In the genomic region with DNA sequence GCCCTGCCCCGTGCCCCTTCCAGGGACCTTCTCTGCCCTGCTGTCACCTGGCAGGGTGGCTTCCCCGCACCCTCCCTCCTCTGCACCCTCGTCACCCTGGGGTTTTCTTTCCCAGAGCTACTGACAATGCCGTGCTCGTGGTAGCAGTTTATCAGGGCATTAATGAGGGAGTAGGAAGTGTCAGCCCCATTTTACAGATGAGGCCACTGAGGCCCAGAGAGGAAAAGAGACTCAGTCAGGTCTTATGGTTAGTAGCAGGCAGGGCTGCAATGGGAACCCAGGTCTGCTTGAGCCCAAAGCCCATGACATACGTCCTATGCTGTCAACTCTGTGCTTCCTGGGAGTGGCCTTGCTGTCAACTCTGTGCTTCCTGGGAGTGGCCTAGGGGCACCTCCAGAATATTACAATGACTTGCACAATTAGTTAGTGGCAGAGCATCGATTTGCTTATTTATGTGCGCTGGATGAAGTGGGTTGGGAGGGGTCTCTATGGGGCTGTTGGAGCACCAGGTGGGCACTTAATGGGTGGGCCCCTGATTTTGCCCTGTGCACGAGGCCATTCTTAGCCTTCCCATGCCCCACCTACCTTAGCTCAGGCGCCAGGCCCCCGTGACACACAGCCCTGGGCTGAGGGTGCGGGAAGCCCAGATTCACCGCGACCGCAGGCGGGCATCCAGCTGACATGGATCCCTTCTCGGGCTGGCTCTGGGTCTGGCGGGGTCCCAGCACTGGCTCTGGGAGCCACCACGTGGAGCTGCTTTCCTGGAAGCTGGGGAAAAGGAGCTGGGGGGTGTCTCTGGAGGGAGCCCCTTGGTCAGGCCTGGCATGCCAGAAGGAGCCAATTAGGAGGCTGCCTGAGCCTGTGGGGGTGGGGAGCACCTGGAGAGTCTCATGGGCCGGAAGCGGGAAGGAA, we compare ENCODE assay signal across 1 cellular context.
TF ChIP-seq lines count a peak whose summit lies in the region.

No MANE protein-coding gene starts in this region.

TF ChIP-seq in HCT116, 20 proteins besides CTCF, POLR2A, EP300 and RAD21:
- TF ChIP-seq, protein P1, sequence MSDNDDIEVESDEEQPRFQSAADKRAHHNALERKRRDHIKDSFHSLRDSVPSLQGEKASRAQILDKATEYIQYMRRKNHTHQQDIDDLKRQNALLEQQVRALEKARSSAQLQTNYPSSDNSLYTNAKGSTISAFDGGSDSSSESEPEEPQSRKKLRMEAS (IDR thresholded peaks at IDR 0.05) = no peak
- TF ChIP-seq TCF7L2 (IDR thresholded peaks at IDR 0.05; ENCODE audit: borderline replicate concordance, extremely low read depth, insufficient read depth, insufficient read length) (no peak), CEBPB (IDR thresholded peaks at IDR 0.05; ENCODE audit: low read depth) (no peak), EZH2 (IDR thresholded peaks at IDR 0.05) (no peak), SRF (IDR thresholded peaks at IDR 0.05; ENCODE audit: low read depth) (no peak), YY1 (IDR thresholded peaks at IDR 0.05; ENCODE audit: extremely low read depth, insufficient replicate concordance, low read depth, low read length) (no peak), CBX3 (IDR thresholded peaks at IDR 0.05; ENCODE audit: low read depth) (no peak), EZH2phosphoT487 (IDR thresholded peaks at IDR 0.05; ENCODE audit: borderline replicate concordance) (no peak), JUND (IDR thresholded peaks at IDR 0.05) (no peak), EGR1 (IDR thresholded peaks at IDR 0.05; ENCODE audit: low read depth) (no peak), POLR2AphosphoS5 (IDR thresholded peaks at IDR 0.05; ENCODE audit: low read depth, low read length) (no peak), FOSL1 (IDR thresholded peaks at IDR 0.05; ENCODE audit: low read depth) (no peak), ZFX (IDR thresholded peaks at IDR 0.05) (no peak), ZNF274 (IDR thresholded peaks at IDR 0.05; ENCODE audit: low read depth, low read length) (no peak)
- TF ChIP-seq, protein P2, sequence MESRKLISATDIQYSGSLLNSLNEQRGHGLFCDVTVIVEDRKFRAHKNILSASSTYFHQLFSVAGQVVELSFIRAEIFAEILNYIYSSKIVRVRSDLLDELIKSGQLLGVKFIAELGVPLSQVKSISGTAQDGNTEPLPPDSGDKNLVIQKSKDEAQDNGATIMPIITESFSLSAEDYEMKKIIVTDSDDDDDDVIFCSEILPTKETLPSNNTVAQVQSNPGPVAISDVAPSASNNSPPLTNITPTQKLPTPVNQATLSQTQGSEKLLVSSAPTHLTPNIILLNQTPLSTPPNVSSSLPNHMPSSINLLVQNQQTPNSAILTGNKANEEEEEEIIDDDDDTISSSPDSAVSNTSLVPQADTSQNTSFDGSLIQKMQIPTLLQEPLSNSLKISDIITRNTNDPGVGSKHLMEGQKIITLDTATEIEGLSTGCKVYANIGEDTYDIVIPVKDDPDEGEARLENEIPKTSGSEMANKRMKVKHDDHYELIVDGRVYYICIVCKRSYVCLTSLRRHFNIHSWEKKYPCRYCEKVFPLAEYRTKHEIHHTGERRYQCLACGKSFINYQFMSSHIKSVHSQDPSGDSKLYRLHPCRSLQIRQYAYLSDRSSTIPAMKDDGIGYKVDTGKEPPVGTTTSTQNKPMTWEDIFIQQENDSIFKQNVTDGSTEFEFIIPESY (IDR thresholded peaks at IDR 0.05; ENCODE audit: extremely low read depth, insufficient replicate concordance, low read length) = no peak
- TF ChIP-seq, protein P3, sequence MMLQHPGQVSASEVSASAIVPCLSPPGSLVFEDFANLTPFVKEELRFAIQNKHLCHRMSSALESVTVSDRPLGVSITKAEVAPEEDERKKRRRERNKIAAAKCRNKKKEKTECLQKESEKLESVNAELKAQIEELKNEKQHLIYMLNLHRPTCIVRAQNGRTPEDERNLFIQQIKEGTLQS (IDR thresholded peaks at IDR 0.05) = no peak
- TF ChIP-seq, protein P4, sequence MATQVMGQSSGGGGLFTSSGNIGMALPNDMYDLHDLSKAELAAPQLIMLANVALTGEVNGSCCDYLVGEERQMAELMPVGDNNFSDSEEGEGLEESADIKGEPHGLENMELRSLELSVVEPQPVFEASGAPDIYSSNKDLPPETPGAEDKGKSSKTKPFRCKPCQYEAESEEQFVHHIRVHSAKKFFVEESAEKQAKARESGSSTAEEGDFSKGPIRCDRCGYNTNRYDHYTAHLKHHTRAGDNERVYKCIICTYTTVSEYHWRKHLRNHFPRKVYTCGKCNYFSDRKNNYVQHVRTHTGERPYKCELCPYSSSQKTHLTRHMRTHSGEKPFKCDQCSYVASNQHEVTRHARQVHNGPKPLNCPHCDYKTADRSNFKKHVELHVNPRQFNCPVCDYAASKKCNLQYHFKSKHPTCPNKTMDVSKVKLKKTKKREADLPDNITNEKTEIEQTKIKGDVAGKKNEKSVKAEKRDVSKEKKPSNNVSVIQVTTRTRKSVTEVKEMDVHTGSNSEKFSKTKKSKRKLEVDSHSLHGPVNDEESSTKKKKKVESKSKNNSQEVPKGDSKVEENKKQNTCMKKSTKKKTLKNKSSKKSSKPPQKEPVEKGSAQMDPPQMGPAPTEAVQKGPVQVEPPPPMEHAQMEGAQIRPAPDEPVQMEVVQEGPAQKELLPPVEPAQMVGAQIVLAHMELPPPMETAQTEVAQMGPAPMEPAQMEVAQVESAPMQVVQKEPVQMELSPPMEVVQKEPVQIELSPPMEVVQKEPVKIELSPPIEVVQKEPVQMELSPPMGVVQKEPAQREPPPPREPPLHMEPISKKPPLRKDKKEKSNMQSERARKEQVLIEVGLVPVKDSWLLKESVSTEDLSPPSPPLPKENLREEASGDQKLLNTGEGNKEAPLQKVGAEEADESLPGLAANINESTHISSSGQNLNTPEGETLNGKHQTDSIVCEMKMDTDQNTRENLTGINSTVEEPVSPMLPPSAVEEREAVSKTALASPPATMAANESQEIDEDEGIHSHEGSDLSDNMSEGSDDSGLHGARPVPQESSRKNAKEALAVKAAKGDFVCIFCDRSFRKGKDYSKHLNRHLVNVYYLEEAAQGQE (IDR thresholded peaks at IDR 0.05; ENCODE audit: low read depth) = no peak
TF ChIP-seq in HCT116: peak in this region for 0.
